ENCODE assay signal across 2 cellular contexts in the genomic region with DNA sequence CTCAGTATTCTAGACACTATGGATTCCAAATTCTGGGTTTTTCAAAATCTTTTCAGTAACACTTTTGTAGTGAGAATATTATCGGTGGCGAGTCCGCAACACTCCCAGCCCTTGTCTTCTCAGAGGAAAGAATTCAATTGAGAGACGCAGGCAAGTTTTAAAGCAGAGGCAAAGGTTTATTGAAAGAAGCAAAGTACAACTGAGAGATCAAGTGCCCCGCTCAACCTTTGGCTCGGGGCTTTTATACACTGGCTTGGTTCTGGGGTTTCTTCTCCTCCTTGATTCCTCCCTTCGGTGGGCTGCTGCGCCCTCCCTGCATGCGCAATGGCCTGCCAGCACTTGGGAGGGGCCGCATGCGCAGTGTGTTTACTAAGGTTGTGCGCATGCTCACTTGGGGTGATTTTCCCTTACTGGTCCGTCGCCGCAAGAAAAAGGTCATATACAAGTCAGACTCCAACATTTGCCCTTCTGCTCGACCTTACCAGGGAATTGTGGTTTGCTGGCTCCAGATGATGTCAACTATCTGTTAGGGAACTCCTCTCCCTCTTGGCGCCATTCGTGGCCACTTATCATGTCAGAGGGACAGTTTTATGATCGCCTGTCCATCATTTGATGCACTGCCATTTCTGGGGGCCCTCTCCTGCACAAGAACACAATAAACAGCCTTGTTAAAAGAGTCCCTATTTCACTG.
TF ChIP-seq lines count a peak whose summit lies in the region.

No MANE protein-coding gene starts in this region.

TF ChIP-seq in K562, 482 proteins besides CTCF, POLR2A, EP300 and RAD21 (continued from another document and continues in another):
- TF ChIP-seq, protein P1, sequence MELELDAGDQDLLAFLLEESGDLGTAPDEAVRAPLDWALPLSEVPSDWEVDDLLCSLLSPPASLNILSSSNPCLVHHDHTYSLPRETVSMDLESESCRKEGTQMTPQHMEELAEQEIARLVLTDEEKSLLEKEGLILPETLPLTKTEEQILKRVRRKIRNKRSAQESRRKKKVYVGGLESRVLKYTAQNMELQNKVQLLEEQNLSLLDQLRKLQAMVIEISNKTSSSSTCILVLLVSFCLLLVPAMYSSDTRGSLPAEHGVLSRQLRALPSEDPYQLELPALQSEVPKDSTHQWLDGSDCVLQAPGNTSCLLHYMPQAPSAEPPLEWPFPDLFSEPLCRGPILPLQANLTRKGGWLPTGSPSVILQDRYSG (tag; conservative IDR thresholded peaks at IDR 0.05; ENCODE audit: low read depth) = 0 out of 2 replicates have a peak, but pooled peaks have one; percentile 50
- TF ChIP-seq JUNB (CRISPR knock-in tag; conservative IDR thresholded peaks at IDR 0.05) = no peak
- TF ChIP-seq SMAD4 (CRISPR knock-in tag; conservative IDR thresholded peaks at IDR 0.05) = 0 out of 2 replicates have a peak, but pooled peaks have one; percentile 4
- 0 out of 2 replicates have a peak, but pooled peaks have one; percentile 26 for TF ChIP-seq BACH1 (tag; IDR thresholded peaks at IDR 0.05)
- TF ChIP-seq ZNF766 (CRISPR knock-in tag; conservative IDR thresholded peaks at IDR 0.05) = 0 out of 2 replicates have a peak, but pooled peaks have one; percentile 32
- TF ChIP-seq NR2C2 (CRISPR knock-in tag; IDR thresholded peaks at IDR 0.05) = no peak
- TF ChIP-seq NR2C2 (tag; IDR thresholded peaks at IDR 0.05) = peak; percentile 68
- TF ChIP-seq, protein P2, sequence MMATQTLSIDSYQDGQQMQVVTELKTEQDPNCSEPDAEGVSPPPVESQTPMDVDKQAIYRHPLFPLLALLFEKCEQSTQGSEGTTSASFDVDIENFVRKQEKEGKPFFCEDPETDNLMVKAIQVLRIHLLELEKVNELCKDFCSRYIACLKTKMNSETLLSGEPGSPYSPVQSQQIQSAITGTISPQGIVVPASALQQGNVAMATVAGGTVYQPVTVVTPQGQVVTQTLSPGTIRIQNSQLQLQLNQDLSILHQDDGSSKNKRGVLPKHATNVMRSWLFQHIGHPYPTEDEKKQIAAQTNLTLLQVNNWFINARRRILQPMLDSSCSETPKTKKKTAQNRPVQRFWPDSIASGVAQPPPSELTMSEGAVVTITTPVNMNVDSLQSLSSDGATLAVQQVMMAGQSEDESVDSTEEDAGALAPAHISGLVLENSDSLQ (IDR thresholded peaks at IDR 0.05) = peak; percentile 94
- TF ChIP-seq, protein P3, sequence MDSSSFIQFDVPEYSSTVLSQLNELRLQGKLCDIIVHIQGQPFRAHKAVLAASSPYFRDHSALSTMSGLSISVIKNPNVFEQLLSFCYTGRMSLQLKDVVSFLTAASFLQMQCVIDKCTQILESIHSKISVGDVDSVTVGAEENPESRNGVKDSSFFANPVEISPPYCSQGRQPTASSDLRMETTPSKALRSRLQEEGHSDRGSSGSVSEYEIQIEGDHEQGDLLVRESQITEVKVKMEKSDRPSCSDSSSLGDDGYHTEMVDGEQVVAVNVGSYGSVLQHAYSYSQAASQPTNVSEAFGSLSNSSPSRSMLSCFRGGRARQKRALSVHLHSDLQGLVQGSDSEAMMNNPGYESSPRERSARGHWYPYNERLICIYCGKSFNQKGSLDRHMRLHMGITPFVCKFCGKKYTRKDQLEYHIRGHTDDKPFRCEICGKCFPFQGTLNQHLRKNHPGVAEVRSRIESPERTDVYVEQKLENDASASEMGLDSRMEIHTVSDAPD (CRISPR knock-in tag; IDR thresholded peaks at IDR 0.05) = no peak
- TF ChIP-seq JUND (IDR thresholded peaks at IDR 0.05; ENCODE audit: borderline replicate concordance, low read depth, low read length) = peak; percentile 27; the same call in 1 of the 2 replicates
- peak; percentile 13; the same call in 1 of the 3 replicates for TF ChIP-seq JUND (tag; IDR thresholded peaks at IDR 0.05; ENCODE audit: borderline replicate concordance, low read depth, low read length)
- TF ChIP-seq, protein P4, sequence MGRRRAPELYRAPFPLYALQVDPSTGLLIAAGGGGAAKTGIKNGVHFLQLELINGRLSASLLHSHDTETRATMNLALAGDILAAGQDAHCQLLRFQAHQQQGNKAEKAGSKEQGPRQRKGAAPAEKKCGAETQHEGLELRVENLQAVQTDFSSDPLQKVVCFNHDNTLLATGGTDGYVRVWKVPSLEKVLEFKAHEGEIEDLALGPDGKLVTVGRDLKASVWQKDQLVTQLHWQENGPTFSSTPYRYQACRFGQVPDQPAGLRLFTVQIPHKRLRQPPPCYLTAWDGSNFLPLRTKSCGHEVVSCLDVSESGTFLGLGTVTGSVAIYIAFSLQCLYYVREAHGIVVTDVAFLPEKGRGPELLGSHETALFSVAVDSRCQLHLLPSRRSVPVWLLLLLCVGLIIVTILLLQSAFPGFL (CRISPR knock-in tag; IDR thresholded peaks at IDR 0.05) = no peak
- TF ChIP-seq NFIC (IDR thresholded peaks at IDR 0.05) = no peak
- TF ChIP-seq ZNF197 (CRISPR knock-in tag; IDR thresholded peaks at IDR 0.05; ENCODE audit: low read depth) = 0 out of 2 replicates have a peak, but pooled peaks have one; percentile 34
- 0 out of 2 replicates have a peak, but pooled peaks have one; percentile 16 for TF ChIP-seq CREB1 (IDR thresholded peaks at IDR 0.05)
- TF ChIP-seq CREB1 (CRISPR knock-in tag; IDR thresholded peaks at IDR 0.05) = no peak
- peak; percentile 45; the same call in 1 of the 2 replicates for TF ChIP-seq CREM (IDR thresholded peaks at IDR 0.05; ENCODE audit: low read depth)
- TF ChIP-seq, protein P5, sequence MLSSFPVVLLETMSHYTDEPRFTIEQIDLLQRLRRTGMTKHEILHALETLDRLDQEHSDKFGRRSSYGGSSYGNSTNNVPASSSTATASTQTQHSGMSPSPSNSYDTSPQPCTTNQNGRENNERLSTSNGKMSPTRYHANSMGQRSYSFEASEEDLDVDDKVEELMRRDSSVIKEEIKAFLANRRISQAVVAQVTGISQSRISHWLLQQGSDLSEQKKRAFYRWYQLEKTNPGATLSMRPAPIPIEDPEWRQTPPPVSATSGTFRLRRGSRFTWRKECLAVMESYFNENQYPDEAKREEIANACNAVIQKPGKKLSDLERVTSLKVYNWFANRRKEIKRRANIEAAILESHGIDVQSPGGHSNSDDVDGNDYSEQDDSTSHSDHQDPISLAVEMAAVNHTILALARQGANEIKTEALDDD (IDR thresholded peaks at IDR 0.05) = no peak
- TF ChIP-seq NRF1 (conservative IDR thresholded peaks at IDR 0.05 in 1 of 2, IDR thresholded peaks at IDR 0.05 in 1 of 2) = peak; percentile 94 to 95
- TF ChIP-seq, protein P6, sequence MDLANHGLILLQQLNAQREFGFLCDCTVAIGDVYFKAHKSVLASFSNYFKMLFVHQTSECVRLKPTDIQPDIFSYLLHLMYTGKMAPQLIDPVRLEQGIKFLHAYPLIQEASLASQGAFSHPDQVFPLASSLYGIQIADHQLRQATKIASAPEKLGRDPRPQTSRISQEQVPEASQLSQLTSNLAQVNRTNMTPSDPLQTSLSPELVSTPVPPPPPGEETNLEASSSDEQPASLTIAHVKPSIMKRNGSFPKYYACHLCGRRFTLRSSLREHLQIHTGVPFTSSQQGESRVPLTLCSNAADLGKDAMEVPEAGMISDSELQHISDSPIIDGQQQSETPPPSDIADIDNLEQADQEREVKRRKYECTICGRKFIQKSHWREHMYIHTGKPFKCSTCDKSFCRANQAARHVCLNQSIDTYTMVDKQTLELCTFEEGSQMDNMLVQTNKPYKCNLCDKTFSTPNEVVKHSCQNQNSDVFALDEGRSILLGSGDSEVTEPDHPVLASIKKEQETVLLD (IDR thresholded peaks at IDR 0.05) = peak; percentile 81; the same call in 1 of the 2 replicates
- no peak for TF ChIP-seq NCOA4 (IDR thresholded peaks at IDR 0.05; ENCODE audit: partially characterized antibody)

TF ChIP-seq in HepG2, 621 proteins besides CTCF, POLR2A, EP300 and RAD21 (continued from another document and continues in another):
- TF ChIP-seq, protein P7, sequence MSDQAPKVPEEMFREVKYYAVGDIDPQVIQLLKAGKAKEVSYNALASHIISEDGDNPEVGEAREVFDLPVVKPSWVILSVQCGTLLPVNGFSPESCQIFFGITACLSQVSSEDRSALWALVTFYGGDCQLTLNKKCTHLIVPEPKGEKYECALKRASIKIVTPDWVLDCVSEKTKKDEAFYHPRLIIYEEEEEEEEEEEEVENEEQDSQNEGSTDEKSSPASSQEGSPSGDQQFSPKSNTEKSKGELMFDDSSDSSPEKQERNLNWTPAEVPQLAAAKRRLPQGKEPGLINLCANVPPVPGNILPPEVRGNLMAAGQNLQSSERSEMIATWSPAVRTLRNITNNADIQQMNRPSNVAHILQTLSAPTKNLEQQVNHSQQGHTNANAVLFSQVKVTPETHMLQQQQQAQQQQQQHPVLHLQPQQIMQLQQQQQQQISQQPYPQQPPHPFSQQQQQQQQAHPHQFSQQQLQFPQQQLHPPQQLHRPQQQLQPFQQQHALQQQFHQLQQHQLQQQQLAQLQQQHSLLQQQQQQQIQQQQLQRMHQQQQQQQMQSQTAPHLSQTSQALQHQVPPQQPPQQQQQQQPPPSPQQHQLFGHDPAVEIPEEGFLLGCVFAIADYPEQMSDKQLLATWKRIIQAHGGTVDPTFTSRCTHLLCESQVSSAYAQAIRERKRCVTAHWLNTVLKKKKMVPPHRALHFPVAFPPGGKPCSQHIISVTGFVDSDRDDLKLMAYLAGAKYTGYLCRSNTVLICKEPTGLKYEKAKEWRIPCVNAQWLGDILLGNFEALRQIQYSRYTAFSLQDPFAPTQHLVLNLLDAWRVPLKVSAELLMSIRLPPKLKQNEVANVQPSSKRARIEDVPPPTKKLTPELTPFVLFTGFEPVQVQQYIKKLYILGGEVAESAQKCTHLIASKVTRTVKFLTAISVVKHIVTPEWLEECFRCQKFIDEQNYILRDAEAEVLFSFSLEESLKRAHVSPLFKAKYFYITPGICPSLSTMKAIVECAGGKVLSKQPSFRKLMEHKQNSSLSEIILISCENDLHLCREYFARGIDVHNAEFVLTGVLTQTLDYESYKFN (CRISPR knock-in tag; conservative IDR thresholded peaks at IDR 0.05) = peak; percentile 22; the same call in 1 of the 2 replicates
- peak; percentile 88 for TF ChIP-seq ZNF670 (CRISPR knock-in tag; IDR thresholded peaks at IDR 0.05; ENCODE audit: borderline replicate concordance)
- peak; percentile 53 for TF ChIP-seq FOXO1 (CRISPR knock-in tag; IDR thresholded peaks at IDR 0.05)
- no peak for TF ChIP-seq GATA4 (IDR thresholded peaks at IDR 0.05; ENCODE audit: borderline replicate concordance, low read depth)
- 0 out of 2 replicates have a peak, but pooled peaks have one; percentile 43 for TF ChIP-seq RFXAP (CRISPR knock-in tag; IDR thresholded peaks at IDR 0.05; ENCODE audit: borderline replicate concordance)
- TF ChIP-seq SPEN (CRISPR knock-in tag; IDR thresholded peaks at IDR 0.05; ENCODE audit: low read depth) = peak; percentile 59
- peak; percentile 35; the same call in 1 of the 2 replicates for TF ChIP-seq ZSCAN21 (CRISPR knock-in tag; IDR thresholded peaks at IDR 0.05; ENCODE audit: borderline replicate concordance)
- peak; percentile 63 for TF ChIP-seq ZFY (CRISPR knock-in tag; IDR thresholded peaks at IDR 0.05)
- peak; percentile 52 for TF ChIP-seq FOSL2 (CRISPR knock-in tag; IDR thresholded peaks at IDR 0.05)
- TF ChIP-seq, protein P1 (CRISPR knock-in tag; IDR thresholded peaks at IDR 0.05) = peak; percentile 58; the same call in 1 of the 2 replicates
- TF ChIP-seq, protein P8, sequence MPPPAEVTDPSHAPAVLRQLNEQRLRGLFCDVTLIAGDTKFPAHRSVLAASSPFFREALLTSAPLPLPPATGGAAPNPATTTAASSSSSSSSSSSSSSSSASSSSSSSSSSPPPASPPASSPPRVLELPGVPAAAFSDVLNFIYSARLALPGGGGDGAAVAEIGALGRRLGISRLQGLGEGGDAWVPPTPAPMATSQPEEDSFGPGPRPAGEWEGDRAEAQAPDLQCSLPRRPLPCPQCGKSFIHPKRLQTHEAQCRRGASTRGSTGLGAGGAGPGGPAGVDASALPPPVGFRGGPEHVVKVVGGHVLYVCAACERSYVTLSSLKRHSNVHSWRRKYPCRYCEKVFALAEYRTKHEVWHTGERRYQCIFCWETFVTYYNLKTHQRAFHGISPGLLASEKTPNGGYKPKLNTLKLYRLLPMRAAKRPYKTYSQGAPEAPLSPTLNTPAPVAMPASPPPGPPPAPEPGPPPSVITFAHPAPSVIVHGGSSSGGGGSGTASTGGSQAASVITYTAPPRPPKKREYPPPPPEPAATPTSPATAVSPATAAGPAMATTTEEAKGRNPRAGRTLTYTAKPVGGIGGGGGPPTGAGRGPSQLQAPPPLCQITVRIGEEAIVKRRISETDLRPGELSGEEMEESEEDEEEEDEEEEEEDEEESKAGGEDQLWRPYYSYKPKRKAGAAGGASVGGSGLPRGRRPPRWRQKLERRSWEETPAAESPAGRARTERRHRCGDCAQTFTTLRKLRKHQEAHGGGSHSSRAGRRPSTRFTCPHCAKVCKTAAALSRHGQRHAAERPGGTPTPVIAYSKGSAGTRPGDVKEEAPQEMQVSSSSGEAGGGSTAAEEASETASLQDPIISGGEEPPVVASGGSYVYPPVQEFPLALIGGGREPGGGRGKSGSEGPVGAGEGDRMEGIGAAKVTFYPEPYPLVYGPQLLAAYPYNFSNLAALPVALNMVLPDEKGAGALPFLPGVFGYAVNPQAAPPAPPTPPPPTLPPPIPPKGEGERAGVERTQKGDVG (CRISPR knock-in tag; IDR thresholded peaks at IDR 0.05; ENCODE audit: borderline replicate concordance) = 0 out of 2 replicates have a peak, but pooled peaks have one; percentile 50
- TF ChIP-seq ZNF354B (CRISPR knock-in tag; IDR thresholded peaks at IDR 0.05) = peak; percentile 88; the same call in 1 of the 2 replicates
- no peak for TF ChIP-seq ZNF703 (CRISPR knock-in tag; IDR thresholded peaks at IDR 0.05; ENCODE audit: borderline replicate concordance)
- TF ChIP-seq FIP1L1 (IDR thresholded peaks at IDR 0.05; ENCODE audit: borderline replicate concordance, insufficient read depth, low read depth, low read length) = 0 out of 2 replicates have a peak, but pooled peaks have one; percentile 45
- TF ChIP-seq, protein P9, sequence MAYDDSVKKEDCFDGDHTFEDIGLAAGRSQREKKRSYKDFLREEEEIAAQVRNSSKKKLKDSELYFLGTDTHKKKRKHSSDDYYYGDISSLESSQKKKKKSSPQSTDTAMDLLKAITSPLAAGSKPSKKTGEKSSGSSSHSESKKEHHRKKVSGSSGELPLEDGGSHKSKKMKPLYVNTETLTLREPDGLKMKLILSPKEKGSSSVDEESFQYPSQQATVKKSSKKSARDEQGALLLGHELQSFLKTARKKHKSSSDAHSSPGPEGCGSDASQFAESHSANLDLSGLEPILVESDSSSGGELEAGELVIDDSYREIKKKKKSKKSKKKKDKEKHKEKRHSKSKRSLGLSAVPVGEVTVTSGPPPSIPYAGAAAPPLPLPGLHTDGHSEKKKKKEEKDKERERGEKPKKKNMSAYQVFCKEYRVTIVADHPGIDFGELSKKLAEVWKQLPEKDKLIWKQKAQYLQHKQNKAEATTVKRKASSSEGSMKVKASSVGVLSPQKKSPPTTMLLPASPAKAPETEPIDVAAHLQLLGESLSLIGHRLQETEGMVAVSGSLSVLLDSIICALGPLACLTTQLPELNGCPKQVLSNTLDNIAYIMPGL (CRISPR knock-in tag; IDR thresholded peaks at IDR 0.05; ENCODE audit: borderline replicate concordance in 1 of 2, low read depth in 1 of 2) = peak in 1 of 2 experiments; percentile 76; a peak in 1 of 4 replicates
